1 cellular context compared by ENCODE assay signal in the genomic region with DNA sequence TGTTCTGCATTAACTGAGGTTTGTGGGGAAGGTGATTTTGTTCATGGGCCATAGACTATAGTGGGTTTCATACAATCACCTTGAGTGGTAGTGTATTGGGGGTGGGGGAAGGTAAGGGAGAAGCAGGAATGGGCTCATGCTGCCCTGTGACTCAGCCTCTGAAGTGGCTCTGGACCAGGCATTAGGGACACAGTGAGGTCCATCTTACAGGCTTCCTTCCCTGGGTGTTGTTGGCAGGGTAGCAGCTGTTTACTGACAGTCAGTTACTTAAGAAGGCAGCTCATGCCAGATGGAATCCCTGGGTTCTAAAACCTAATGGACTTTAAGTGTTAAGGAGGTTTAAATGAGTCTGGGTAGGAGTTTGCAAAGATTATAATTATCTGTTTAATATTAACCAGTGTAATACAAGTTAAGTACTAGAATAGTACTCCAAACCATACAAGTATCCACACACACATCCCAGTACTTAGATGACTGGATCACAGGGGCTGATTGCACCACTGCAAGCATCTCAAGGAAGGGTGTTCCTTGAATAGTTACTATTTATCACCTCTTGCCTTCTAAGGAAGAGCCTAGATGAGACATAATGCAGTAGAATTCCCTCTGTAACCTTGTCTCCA.
TF ChIP-seq lines count a peak whose summit lies in the region.

No MANE protein-coding gene starts in this region.

TF ChIP-seq in GM12878, 131 proteins besides CTCF, POLR2A, EP300 and RAD21 (continued from another document):
- TF ChIP-seq, protein P1, sequence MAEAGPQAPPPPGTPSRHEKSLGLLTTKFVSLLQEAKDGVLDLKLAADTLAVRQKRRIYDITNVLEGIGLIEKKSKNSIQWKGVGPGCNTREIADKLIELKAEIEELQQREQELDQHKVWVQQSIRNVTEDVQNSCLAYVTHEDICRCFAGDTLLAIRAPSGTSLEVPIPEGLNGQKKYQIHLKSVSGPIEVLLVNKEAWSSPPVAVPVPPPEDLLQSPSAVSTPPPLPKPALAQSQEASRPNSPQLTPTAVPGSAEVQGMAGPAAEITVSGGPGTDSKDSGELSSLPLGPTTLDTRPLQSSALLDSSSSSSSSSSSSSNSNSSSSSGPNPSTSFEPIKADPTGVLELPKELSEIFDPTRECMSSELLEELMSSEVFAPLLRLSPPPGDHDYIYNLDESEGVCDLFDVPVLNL (IDR thresholded peaks at IDR 0.05; ENCODE audit: low read depth, low read length) = no peak
- TF ChIP-seq KAT2A (conservative IDR thresholded peaks at IDR 0.05; ENCODE audit: control insufficient read depth, low read depth, low read length) = no peak
- TF ChIP-seq SUPT20H (IDR thresholded peaks at IDR 0.05; ENCODE audit: borderline replicate concordance, control insufficient read depth, low read depth, low read length) = no peak
- no peak for TF ChIP-seq GATAD2B (conservative IDR thresholded peaks at IDR 0.05; ENCODE audit: low read depth)
- TF ChIP-seq, protein P2, sequence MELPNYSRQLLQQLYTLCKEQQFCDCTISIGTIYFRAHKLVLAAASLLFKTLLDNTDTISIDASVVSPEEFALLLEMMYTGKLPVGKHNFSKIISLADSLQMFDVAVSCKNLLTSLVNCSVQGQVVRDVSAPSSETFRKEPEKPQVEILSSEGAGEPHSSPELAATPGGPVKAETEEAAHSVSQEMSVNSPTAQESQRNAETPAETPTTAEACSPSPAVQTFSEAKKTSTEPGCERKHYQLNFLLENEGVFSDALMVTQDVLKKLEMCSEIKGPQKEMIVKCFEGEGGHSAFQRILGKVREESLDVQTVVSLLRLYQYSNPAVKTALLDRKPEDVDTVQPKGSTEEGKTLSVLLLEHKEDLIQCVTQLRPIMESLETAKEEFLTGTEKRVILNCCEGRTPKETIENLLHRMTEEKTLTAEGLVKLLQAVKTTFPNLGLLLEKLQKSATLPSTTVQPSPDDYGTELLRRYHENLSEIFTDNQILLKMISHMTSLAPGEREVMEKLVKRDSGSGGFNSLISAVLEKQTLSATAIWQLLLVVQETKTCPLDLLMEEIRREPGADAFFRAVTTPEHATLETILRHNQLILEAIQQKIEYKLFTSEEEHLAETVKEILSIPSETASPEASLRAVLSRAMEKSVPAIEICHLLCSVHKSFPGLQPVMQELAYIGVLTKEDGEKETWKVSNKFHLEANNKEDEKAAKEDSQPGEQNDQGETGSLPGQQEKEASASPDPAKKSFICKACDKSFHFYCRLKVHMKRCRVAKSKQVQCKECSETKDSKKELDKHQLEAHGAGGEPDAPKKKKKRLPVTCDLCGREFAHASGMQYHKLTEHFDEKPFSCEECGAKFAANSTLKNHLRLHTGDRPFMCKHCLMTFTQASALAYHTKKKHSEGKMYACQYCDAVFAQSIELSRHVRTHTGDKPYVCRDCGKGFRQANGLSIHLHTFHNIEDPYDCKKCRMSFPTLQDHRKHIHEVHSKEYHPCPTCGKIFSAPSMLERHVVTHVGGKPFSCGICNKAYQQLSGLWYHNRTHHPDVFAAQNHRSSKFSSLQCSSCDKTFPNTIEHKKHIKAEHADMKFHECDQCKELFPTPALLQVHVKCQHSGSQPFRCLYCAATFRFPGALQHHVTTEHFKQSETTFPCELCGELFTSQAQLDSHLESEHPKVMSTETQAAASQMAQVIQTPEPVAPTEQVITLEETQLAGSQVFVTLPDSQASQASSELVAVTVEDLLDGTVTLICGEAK (IDR thresholded peaks at IDR 0.05; ENCODE audit: borderline replicate concordance) = no peak
- TF ChIP-seq, protein P3, sequence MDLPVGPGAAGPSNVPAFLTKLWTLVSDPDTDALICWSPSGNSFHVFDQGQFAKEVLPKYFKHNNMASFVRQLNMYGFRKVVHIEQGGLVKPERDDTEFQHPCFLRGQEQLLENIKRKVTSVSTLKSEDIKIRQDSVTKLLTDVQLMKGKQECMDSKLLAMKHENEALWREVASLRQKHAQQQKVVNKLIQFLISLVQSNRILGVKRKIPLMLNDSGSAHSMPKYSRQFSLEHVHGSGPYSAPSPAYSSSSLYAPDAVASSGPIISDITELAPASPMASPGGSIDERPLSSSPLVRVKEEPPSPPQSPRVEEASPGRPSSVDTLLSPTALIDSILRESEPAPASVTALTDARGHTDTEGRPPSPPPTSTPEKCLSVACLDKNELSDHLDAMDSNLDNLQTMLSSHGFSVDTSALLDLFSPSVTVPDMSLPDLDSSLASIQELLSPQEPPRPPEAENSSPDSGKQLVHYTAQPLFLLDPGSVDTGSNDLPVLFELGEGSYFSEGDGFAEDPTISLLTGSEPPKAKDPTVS (IDR thresholded peaks at IDR 0.05; ENCODE audit: low read depth, low read length) = no peak
- TF ChIP-seq, protein P4, sequence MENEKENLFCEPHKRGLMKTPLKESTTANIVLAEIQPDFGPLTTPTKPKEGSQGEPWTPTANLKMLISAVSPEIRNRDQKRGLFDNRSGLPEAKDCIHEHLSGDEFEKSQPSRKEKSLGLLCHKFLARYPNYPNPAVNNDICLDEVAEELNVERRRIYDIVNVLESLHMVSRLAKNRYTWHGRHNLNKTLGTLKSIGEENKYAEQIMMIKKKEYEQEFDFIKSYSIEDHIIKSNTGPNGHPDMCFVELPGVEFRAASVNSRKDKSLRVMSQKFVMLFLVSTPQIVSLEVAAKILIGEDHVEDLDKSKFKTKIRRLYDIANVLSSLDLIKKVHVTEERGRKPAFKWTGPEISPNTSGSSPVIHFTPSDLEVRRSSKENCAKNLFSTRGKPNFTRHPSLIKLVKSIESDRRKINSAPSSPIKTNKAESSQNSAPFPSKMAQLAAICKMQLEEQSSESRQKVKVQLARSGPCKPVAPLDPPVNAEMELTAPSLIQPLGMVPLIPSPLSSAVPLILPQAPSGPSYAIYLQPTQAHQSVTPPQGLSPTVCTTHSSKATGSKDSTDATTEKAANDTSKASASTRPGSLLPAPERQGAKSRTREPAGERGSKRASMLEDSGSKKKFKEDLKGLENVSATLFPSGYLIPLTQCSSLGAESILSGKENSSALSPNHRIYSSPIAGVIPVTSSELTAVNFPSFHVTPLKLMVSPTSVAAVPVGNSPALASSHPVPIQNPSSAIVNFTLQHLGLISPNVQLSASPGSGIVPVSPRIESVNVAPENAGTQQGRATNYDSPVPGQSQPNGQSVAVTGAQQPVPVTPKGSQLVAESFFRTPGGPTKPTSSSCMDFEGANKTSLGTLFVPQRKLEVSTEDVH (IDR thresholded peaks at IDR 0.05; ENCODE audit: low read depth, partially characterized antibody) = no peak
- TF ChIP-seq POLR2AphosphoS2 (IDR thresholded peaks at IDR 0.05; ENCODE audit: low read depth, low read length) = no peak
- TF ChIP-seq FOXK2 (IDR thresholded peaks at IDR 0.05) = no peak
- TF ChIP-seq, protein P5, sequence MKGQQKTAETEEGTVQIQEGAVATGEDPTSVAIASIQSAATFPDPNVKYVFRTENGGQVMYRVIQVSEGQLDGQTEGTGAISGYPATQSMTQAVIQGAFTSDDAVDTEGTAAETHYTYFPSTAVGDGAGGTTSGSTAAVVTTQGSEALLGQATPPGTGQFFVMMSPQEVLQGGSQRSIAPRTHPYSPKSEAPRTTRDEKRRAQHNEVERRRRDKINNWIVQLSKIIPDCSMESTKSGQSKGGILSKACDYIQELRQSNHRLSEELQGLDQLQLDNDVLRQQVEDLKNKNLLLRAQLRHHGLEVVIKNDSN (IDR thresholded peaks at IDR 0.05; ENCODE audit: borderline replicate concordance, extremely low read length, insufficient read depth, low read depth, low read length) = no peak
- no peak for TF ChIP-seq CHD2 (IDR thresholded peaks at IDR 0.05; ENCODE audit: borderline replicate concordance, low read depth, low read length)
- TF ChIP-seq STAT1 (conservative IDR thresholded peaks at IDR 0.05) = no peak
- TF ChIP-seq SIN3A (IDR thresholded peaks at IDR 0.05; ENCODE audit: low read depth, low read length) = no peak
- TF ChIP-seq NR2C2 (IDR thresholded peaks at IDR 0.05; ENCODE audit: borderline replicate concordance, control insufficient read depth, insufficient read length, low read depth) = no peak
- TF ChIP-seq MTA3 (IDR thresholded peaks at IDR 0.05; ENCODE audit: borderline replicate concordance, low read length) = no peak
- no peak for TF ChIP-seq ZNF207 (IDR thresholded peaks at IDR 0.05; ENCODE audit: borderline replicate concordance)
- TF ChIP-seq TAF1 (IDR thresholded peaks at IDR 0.05; ENCODE audit: borderline replicate concordance, low read depth, low read length) = no peak
- TF ChIP-seq SMARCA5 (IDR thresholded peaks at IDR 0.05) = no peak
